Comparison of ENCODE assay signal across 16 cellular contexts in the genomic region with DNA sequence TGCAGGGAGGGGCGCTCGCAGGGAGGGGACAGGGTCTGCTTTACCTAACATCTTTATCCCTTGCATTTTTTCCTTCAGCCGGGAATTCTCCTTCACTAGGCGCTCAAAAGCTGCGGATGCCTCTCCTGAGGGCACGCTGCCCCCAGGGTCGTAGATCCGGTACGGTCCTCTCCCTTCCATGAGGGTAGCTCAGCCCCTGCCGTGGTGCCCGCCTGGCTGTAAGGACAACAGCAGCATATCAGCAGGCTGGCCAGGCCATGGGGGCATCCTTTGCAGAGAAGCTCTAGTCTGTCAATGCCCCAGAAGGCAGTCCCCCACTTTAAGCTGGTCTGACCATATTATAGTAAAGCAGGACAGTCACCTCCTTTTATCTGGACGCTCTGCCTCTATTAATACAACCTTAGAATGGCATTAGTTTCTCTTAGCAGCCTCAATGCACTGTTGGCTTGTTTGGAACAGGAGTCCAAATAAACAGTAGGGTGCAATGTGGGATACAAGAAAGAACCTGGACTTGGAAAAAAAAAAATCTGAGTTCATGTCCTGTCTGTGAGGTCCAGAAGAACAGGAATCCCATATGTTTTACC. TPM values are rescaled to one million over a fixed set of nuclear protein-coding genes. Genes with fewer than 3 reads are reported as not detected.
DNase-seq lines count a peak whose midpoint lies in the region; ATAC-seq and TF ChIP-seq lines count a peak whose summit lies in the region.
"Had no signal": no experiment of that assay in that cellular context is flagged by ENCODE, and none has a peak within 500 bp of the region (broad histone marks: within the 10 kb centered on the region; RNA-seq: fewer than 3 reads in every experiment).

No MANE protein-coding gene starts in this region.

- no peak for DNase-seq in activated CD8-positive, alpha-beta T cell treated with anti-CD3 and anti-CD28 coated beads for 36 hours
- no peak for DNase-seq in activated CD8-positive, alpha-beta T cell treated with anti-CD3 and anti-CD28 coated beads, Interleukin-2, amount 10 ng/mL, durations not matched to agents 7 days and 5 days
- no peak for DNase-seq in CD4-positive, alpha-beta T cell
- DNase-seq in psoas muscle (no peak), PC-3 (no peak), DMS79 (lab: John Stamatoyannopoulos, UW) (no peak), cerebellar cortex (ENCODE audit: low spot score) (no peak)
- DNase-seq: activated CD8-positive, alpha-beta memory T cell treated with anti-CD3 and anti-CD28 coated beads for 24 hours; H9; KBM-7; NCI-H2171 treated with DMSO at 0.1 percent for 48 hours; NCI-H524 treated with DMSO at 0.1 percent for 48 hours; stimulated activated CD4-positive, alpha-beta T cell treated with anti-CD3 and anti-CD28 coated beads, Interleukin-12 subunit alpha, Interleukin-12 subunit beta, amount 100 ng/mL, for 4 hours; WERI-Rb-1 had no signal

- H3K36me3 ChIP-seq in psoas muscle (ENCODE audit: insufficient read depth in 1 of 2, low read depth in 1 of 2) (peaks cover 0 to 37% of the 10 kb centered on the region in 2 donors), PC-3 (ENCODE audit: low read depth, low read length) (peaks cover 36% of the 10 kb centered on the region)

- CTCF ChIA-PET in activated CD8-positive, alpha-beta T cell treated with anti-CD3 and anti-CD28 coated beads for 36 hours (lab: Charles Lee), result interaction anchor here (0.7 to 3.1 kb wide), 5 partner anchors 9 to 174 kb away, joined by 3 to 16 read pairs (median 5); no protein-coding TSS in a partner anchor
- CTCF ChIA-PET in activated CD8-positive, alpha-beta T cell treated with anti-CD3 and anti-CD28 coated beads, Interleukin-2, amount 10 ng/mL, durations not matched to agents 7 days and 5 days (lab: Charles Lee), result interaction anchor here (1.4 to 2.2 kb wide), 5 partner anchors 13 to 100 kb away, joined by 3 to 13 read pairs (median 4); no protein-coding TSS in a partner anchor
- CTCF ChIA-PET in CD4-positive, alpha-beta T cell (lab: Charles Lee), result interaction anchor here (0.9 to 1.3 kb wide), 2 partner anchors 50 to 53 kb away, joined by 3 read pairs; no protein-coding TSS in a partner anchor
- CTCF ChIA-PET in PC-3 (lab: Charles Lee), result no interaction called here

- peaks cover 96% of the 10 kb centered on the region for H3K4me1 ChIP-seq in psoas muscle
- peaks cover 23% of the 10 kb centered on the region for H3K4me1 ChIP-seq in PC-3 (ENCODE audit: insufficient read depth, low read length)

- BruUV-seq in PC-3 (replicated peaks; lab: Mats Ljungman, UMichigan), result no TSS peak

- 83 to 93% (median 86%) methylated on average over 12 of the region's 12 CpGs for WGBS in psoas muscle, 3 donors

- peak overlapping the region; percentile 15 for H3K27ac Mint-ChIP-seq in activated CD8-positive, alpha-beta T cell treated with anti-CD3 and anti-CD28 coated beads for 36 hours
- H3K27ac Mint-ChIP-seq in activated CD8-positive, alpha-beta T cell treated with anti-CD3 and anti-CD28 coated beads, Interleukin-2, amount 10 ng/mL, durations not matched to agents 7 days and 5 days, result no peak overlapping the region
- peak overlapping the region; percentile 72 for H3K27ac Mint-ChIP-seq in CD4-positive, alpha-beta T cell
- H3K27ac Mint-ChIP-seq in activated T-helper 17 cell treated with anti-CD3 and anti-CD28 coated beads, Interleukin-2, amount 50 U/mL, for 72 hours, result peak overlapping the region; percentile 82

- POLR2A ChIA-PET in activated CD8-positive, alpha-beta T cell treated with anti-CD3 and anti-CD28 coated beads for 36 hours (lab: Charles Lee), result interaction anchor here (0.9 to 2.6 kb wide), 2 partner anchors 13 to 14 kb away, joined by 5 to 18 read pairs; no protein-coding TSS in a partner anchor
- POLR2A ChIA-PET in activated CD8-positive, alpha-beta T cell treated with anti-CD3 and anti-CD28 coated beads, Interleukin-2, amount 10 ng/mL, durations not matched to agents 7 days and 5 days (lab: Charles Lee), result interaction anchor here (0.7 to 0.9 kb wide), 2 partner anchors 14 to 19 kb away, joined by 3 to 6 read pairs; no protein-coding TSS in a partner anchor
- POLR2A ChIA-PET in CD4-positive, alpha-beta T cell (lab: Charles Lee), result interaction anchor here (0.8 to 1.0 kb wide), 2 partner anchors 13 to 16 kb away, joined by 3 read pairs; a partner anchor contains a TSS
- POLR2A ChIA-PET in PC-3 (lab: Charles Lee; ENCODE audit: unreplicated experiment), result no interaction called here

- no peaks in the 10 kb centered on the region for H3K27me3 ChIP-seq in CD4-positive, alpha-beta T cell (ENCODE audit: control insufficient read depth, insufficient read depth, low read length)
- H3K27me3 ChIP-seq in psoas muscle (ENCODE audit: insufficient read depth in 3 of 3, low read length in 2 of 3) (no peaks in the 10 kb centered on the region), PC-3 (ENCODE audit: low read length) (no peaks in the 10 kb centered on the region)

- H3K4me1 Mint-ChIP-seq in activated CD8-positive, alpha-beta T cell treated with anti-CD3 and anti-CD28 coated beads for 36 hours (ENCODE audit: low read depth), result peaks cover 95% of the 10 kb centered on the region
- H3K4me1 Mint-ChIP-seq in activated CD8-positive, alpha-beta T cell treated with anti-CD3 and anti-CD28 coated beads, Interleukin-2, amount 10 ng/mL, durations not matched to agents 7 days and 5 days (ENCODE audit: low read depth), result peaks cover 64% of the 10 kb centered on the region
- peaks cover 68% of the 10 kb centered on the region for H3K4me1 Mint-ChIP-seq in CD4-positive, alpha-beta T cell (ENCODE audit: low read depth)
- H3K4me1 Mint-ChIP-seq in activated T-helper 17 cell treated with anti-CD3 and anti-CD28 coated beads, Interleukin-2, amount 50 U/mL, for 72 hours, result peaks cover 79% of the 10 kb centered on the region

- peaks cover 65% of the 10 kb centered on the region for H3K79me2 ChIP-seq in PC-3 (ENCODE audit: low read length)

- no peak overlapping the region for H3K4me3 Mint-ChIP-seq in activated CD8-positive, alpha-beta T cell treated with anti-CD3 and anti-CD28 coated beads for 36 hours
- H3K4me3 Mint-ChIP-seq in activated CD8-positive, alpha-beta T cell treated with anti-CD3 and anti-CD28 coated beads, Interleukin-2, amount 10 ng/mL, durations not matched to agents 7 days and 5 days, result no peak overlapping the region
- no peak overlapping the region for H3K4me3 Mint-ChIP-seq in CD4-positive, alpha-beta T cell
- peak overlapping the region; percentile 88 for H3K4me3 Mint-ChIP-seq in activated T-helper 17 cell treated with anti-CD3 and anti-CD28 coated beads, Interleukin-2, amount 50 U/mL, for 72 hours
- H3K4me3 Mint-ChIP-seq: brain, H9 had no signal

- no peak for ATAC-seq in activated CD8-positive, alpha-beta T cell treated with anti-CD3 and anti-CD28 coated beads for 36 hours
- no peak for ATAC-seq in activated CD8-positive, alpha-beta T cell treated with anti-CD3 and anti-CD28 coated beads, Interleukin-2, amount 10 ng/mL, durations not matched to agents 7 days and 5 days
- ATAC-seq in CD4-positive, alpha-beta T cell (ENCODE audit: poor library complexity), result no peak
- ATAC-seq in activated T-helper 17 cell treated with anti-CD3 and anti-CD28 coated beads, Interleukin-2, amount 50 U/mL, for 72 hours (replicated peaks), result no peak
- ATAC-seq in psoas muscle (no peak), PC-3 (no peak)

- no peaks in the 10 kb centered on the region for H3K9me3 ChIP-seq in CD4-positive, alpha-beta T cell (ENCODE audit: control insufficient read depth, low read length)
- H3K9me3 ChIP-seq in psoas muscle, result no peaks in the 10 kb centered on the region
- H3K9me3 ChIP-seq in PC-3 (ENCODE audit: low read length), result no peaks in the 10 kb centered on the region

- peaks cover 74% of the 10 kb centered on the region for H3K36me3 Mint-ChIP-seq in activated CD8-positive, alpha-beta T cell treated with anti-CD3 and anti-CD28 coated beads for 36 hours (ENCODE audit: low read depth)
- peaks cover 66% of the 10 kb centered on the region for H3K36me3 Mint-ChIP-seq in activated CD8-positive, alpha-beta T cell treated with anti-CD3 and anti-CD28 coated beads, Interleukin-2, amount 10 ng/mL, durations not matched to agents 7 days and 5 days (ENCODE audit: low read depth)
- peaks cover 86% of the 10 kb centered on the region for H3K36me3 Mint-ChIP-seq in CD4-positive, alpha-beta T cell (ENCODE audit: low read depth)
- H3K36me3 Mint-ChIP-seq in activated T-helper 17 cell treated with anti-CD3 and anti-CD28 coated beads, Interleukin-2, amount 50 U/mL, for 72 hours (ENCODE audit: low read depth), result peaks cover 100% of the 10 kb centered on the region

- H3K27me3 Mint-ChIP-seq in activated CD8-positive, alpha-beta T cell treated with anti-CD3 and anti-CD28 coated beads for 36 hours, result no peaks in the 10 kb centered on the region
- no peaks in the 10 kb centered on the region for H3K27me3 Mint-ChIP-seq in activated CD8-positive, alpha-beta T cell treated with anti-CD3 and anti-CD28 coated beads, Interleukin-2, amount 10 ng/mL, durations not matched to agents 7 days and 5 days (ENCODE audit: low read depth)
- H3K27me3 Mint-ChIP-seq in CD4-positive, alpha-beta T cell, result no peaks in the 10 kb centered on the region
- no peaks in the 10 kb centered on the region for H3K27me3 Mint-ChIP-seq in activated T-helper 17 cell treated with anti-CD3 and anti-CD28 coated beads, Interleukin-2, amount 50 U/mL, for 72 hours
- H3K27me3 Mint-ChIP-seq: brain had no signal

- H2AFZ ChIP-seq in PC-3 (ENCODE audit: low read length), result no peak overlapping the region

- no peak overlapping the region for H3K4me3 ChIP-seq in psoas muscle
- no peak overlapping the region for H3K4me3 ChIP-seq in PC-3 (ENCODE audit: low read length)

- no peaks in the 10 kb centered on the region for H3K9me3 Mint-ChIP-seq in activated CD8-positive, alpha-beta T cell treated with anti-CD3 and anti-CD28 coated beads for 36 hours
- H3K9me3 Mint-ChIP-seq in activated CD8-positive, alpha-beta T cell treated with anti-CD3 and anti-CD28 coated beads, Interleukin-2, amount 10 ng/mL, durations not matched to agents 7 days and 5 days (ENCODE audit: insufficient read depth), result no peaks in the 10 kb centered on the region
- no peaks in the 10 kb centered on the region for H3K9me3 Mint-ChIP-seq in CD4-positive, alpha-beta T cell
- no peaks in the 10 kb centered on the region for H3K9me3 Mint-ChIP-seq in activated T-helper 17 cell treated with anti-CD3 and anti-CD28 coated beads, Interleukin-2, amount 50 U/mL, for 72 hours
- H3K9me3 Mint-ChIP-seq: brain, H9 had no signal

- H3F3A ChIP-seq in PC-3 (ENCODE audit: low read length, unreplicated experiment), result no peaks in the 10 kb centered on the region

- peaks cover 14% of the 10 kb centered on the region; the same call in 1 of the 2 replicates for H4K20me1 ChIP-seq in PC-3 (ENCODE audit: low read length)

- H3K9ac ChIP-seq in PC-3 (ENCODE audit: low read length), result no peak overlapping the region

- intact Hi-C loops in activated CD8-positive, alpha-beta T cell treated with anti-CD3 and anti-CD28 coated beads for 36 hours (cut with micrococcal nuclease), result loop anchor here (5.0 kb wide), 1 partner anchor 47 kb away; no protein-coding TSS in a partner anchor
- intact Hi-C loops in CD4-positive, alpha-beta T cell (cut with DNase I, micrococcal nuclease), result no loop called here
- intact Hi-C loops in psoas muscle (cut with DNase I), result loop anchor here in 1 of 2 donors (2.0 kb wide), 1 partner anchor 14 kb away; no protein-coding TSS in a partner anchor
- intact Hi-C loops in PC-3 (cut with micrococcal nuclease), result no loop called here

- H3K9me2 ChIP-seq in PC-3 (replicated peaks; ENCODE audit: low read length), result no peaks in the 10 kb centered on the region

- no peak overlapping the region for H3K27ac ChIP-seq in CD4-positive, alpha-beta T cell (ENCODE audit: low read depth, low read length)
- H3K27ac ChIP-seq in psoas muscle, result peak overlapping the region; percentile 92
- H3K27ac ChIP-seq in PC-3 (ENCODE audit: low read length), result no peak overlapping the region
- H3K27ac ChIP-seq: WERI-Rb-1 had no signal

- no peak overlapping the region for H3K4me2 ChIP-seq in PC-3 (ENCODE audit: low read length)

- TF ChIP-seq CTCF in activated CD8-positive, alpha-beta T cell treated with anti-CD3 and anti-CD28 coated beads for 36 hours (IDR thresholded peaks at IDR 0.05), result no peak
- TF ChIP-seq CTCF in CD4-positive, alpha-beta T cell (IDR thresholded peaks at IDR 0.05), result no peak
- TF ChIP-seq CTCF in psoas muscle (IDR thresholded peaks at IDR 0.05), result no peak
- TF ChIP-seq CTCF in PC-3 (conservative IDR thresholded peaks at IDR 0.05; ENCODE audit: low read depth, low read length), result no peak

RNA-seq across cellular contexts. Expression of a gene that starts 15.8 kb away (rescaled TPM):
- total RNA-seq in activated CD8-positive, alpha-beta T cell treated with anti-CD3 and anti-CD28 coated beads for 36 hours, result 100 to 1,000 TPM; 222 TPM
- 100 to 1,000 TPM; 132 to 138 TPM for total RNA-seq in activated CD8-positive, alpha-beta T cell treated with anti-CD3 and anti-CD28 coated beads, Interleukin-2, amount 10 ng/mL, durations not matched to agents 7 days and 5 days
- total RNA-seq in CD4-positive, alpha-beta T cell, result 100 to 1,000 TPM; 110 to 115 TPM
- 100 to 1,000 TPM; 316 to 609 TPM for total RNA-seq in activated T-helper 17 cell treated with anti-CD3 and anti-CD28 coated beads, Interleukin-2, amount 50 U/mL, for 72 hours
- total RNA-seq in psoas muscle, result 100 to 1,000 TPM; 114 to 218 (median 149) TPM
- polyA plus RNA-seq in psoas muscle, result 100 to 1,000 TPM in 2 of 3 donors, 10 to 100 TPM in 1; 55.5 to 167 (median 106) TPM
- total RNA-seq in PC-3 (2014; rRNA removed), result 90.0 and 139 TPM in 2 replicates

RNA-seq across cellular contexts. Expression of a gene that starts 44.6 kb away (rescaled TPM):
- not detected for total RNA-seq in activated CD8-positive, alpha-beta T cell treated with anti-CD3 and anti-CD28 coated beads for 36 hours
- not detected for total RNA-seq in activated CD8-positive, alpha-beta T cell treated with anti-CD3 and anti-CD28 coated beads, Interleukin-2, amount 10 ng/mL, durations not matched to agents 7 days and 5 days
- under 1 TPM in 1 of 2 experiments, not detected in 1; 0.58 TPM for total RNA-seq in CD4-positive, alpha-beta T cell
- total RNA-seq in activated T-helper 17 cell treated with anti-CD3 and anti-CD28 coated beads, Interleukin-2, amount 50 U/mL, for 72 hours, result not detected
- total RNA-seq in psoas muscle (100 to 1,000 TPM; 447 to 852 (median 690) TPM), PC-3 (2014; rRNA removed) (not detected in 2 replicates)
- polyA plus RNA-seq in psoas muscle, result 100 to 1,000 TPM; 551 to 766 (median 552) TPM

Comparison
In these comparisons a context has a peak if more than half of its experiments do, and no peak if none do; other contexts are left out.
1. RNA of a gene that starts 44.6 kb away (total RNA-seq): 447 to 852 TPM in psoas muscle; 0.58 TPM in CD4-positive, alpha-beta T cell, not detected in activated CD8-positive, alpha-beta T cell treated with anti-CD3 and anti-CD28 coated beads for 36 hours, not detected in activated T-helper 17 cell treated with anti-CD3 and anti-CD28 coated beads, Interleukin-2, amount 50 U/mL, for 72 hours, not detected in activated CD8-positive, alpha-beta T cell treated with anti-CD3 and anti-CD28 coated beads, Interleukin-2, amount 10 ng/mL, durations not matched to agents 7 days and 5 days and not detected in PC-3; every median in the first group is over 100 times any median in the second.